In genomic region chr10:87058171-87058570, GRCh38 we compare ENCODE assay signal across 18 cellular contexts.
A peak's percentile ranks its signal among the peaks of the same experiment; 100 is the strongest.
DNase-seq lines count a peak whose midpoint lies in the region; ATAC-seq and TF ChIP-seq lines count a peak whose summit lies in the region.
"Had no signal": no experiment of that assay in that cellular context is flagged by ENCODE, and none has a peak within 500 bp of the region (broad histone marks: within the 10 kb centered on the region; RNA-seq: fewer than 3 reads in every experiment).

No MANE protein-coding gene starts in this region.

- peak; percentile 26 for DNase-seq in astrocyte of the cerebellum (ENCODE audit: low read depth)
- DNase-seq in medulla oblongata (ENCODE audit: extremely low spot score): peak; percentile 66
- DNase-seq in superior temporal gyrus (ENCODE audit: extremely low spot score): peak; percentile 48
- DNase-seq in NCI-H1105 (lab: John Stamatoyannopoulos, UW): no peak
- DNase-seq in HuH-7.5 (ENCODE audit: low spot score): no peak
- DNase-seq: CD8-positive, alpha-beta memory T cell; EL; HCEC 1CT; NCI-H187; NCI-H2171; NCI-H82; Right ventricle myocardium superior had no signal

- H3K27ac ChIP-seq in cingulate gyrus (ENCODE audit: low read depth, low read length): peak overlapping the region; percentile 19
- H3K27ac ChIP-seq: BLaER1 had no signal

- in situ Hi-C loops in astrocyte of the cerebellum (cut with HindIII; ENCODE audit: low sequenced_read_pairs): no loop called here

- no peak overlapping the region for H3K4me3 ChIP-seq in astrocyte of the cerebellum (ENCODE audit: low read depth, low read length)
- H3K4me3 ChIP-seq: BLaER1 had no signal

- ATAC-seq in GM21367 (IDR thresholded peaks at IDR 0.05; ENCODE audit: unreplicated experiment) (no peak), HG02610 (IDR thresholded peaks at IDR 0.05; ENCODE audit: unreplicated experiment) (no peak)
- ATAC-seq: Panc1, SK-N-SH treated with all-trans-retinoic acid at 6 μM for 48 hours had no signal

- TF ChIP-seq CTCF in astrocyte of the cerebellum (IDR thresholded peaks at IDR 0.05; ENCODE audit: low read depth, low read length, missing control alignments): no peak

Comparison
In these comparisons a context has a peak if more than half of its experiments do, and no peak if none do; other contexts are left out.
1. DNase-seq: peak in astrocyte of the cerebellum (single experiment), medulla oblongata (single experiment) and superior temporal gyrus (single experiment); none in NCI-H1105 (single experiment) and HuH-7.5 (single experiment).